Comparison of ENCODE assay signal across 23 cellular contexts in the genomic region with DNA sequence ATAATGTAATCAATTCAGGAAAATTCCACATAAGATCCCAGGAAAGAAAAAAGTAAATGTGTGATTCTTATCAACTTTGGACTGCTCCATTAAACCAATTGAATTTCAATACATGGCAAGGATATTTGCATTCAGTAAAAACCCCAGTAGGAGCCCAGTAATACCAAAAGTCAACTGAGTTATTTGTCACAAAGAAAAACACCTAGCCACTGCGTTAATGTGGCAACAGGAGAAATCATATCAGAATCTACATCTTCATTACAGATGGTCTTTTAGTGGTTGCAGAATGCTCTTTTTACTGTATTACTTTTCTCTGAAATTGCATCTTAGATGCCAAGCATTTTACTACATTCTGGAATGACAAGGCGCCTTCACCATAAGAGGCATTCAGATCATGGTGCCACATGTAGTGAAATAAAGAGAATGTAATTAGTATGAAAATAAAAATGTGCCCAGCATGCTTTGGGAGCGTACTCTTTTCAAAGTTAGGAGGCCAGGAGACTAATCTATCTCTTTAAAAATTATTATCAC.
"Had no signal": no experiment of that assay in that cellular context is flagged by ENCODE, and none has a peak within 500 bp of the region (broad histone marks: within the 10 kb centered on the region; RNA-seq: fewer than 3 reads in every experiment).

No MANE protein-coding gene starts in this region.

- H3K36me3 ChIP-seq: MG63 had no signal

- H3K27ac ChIP-seq: RWPE1 had no signal

- ATAC-seq: HepG2, T-cell had no signal

- H3K4me2 ChIP-seq: SK-N-SH had no signal

- FAIRE-seq: HepG2 had no signal

- H3K27me3 ChIP-seq: MG63 had no signal

- H3K9ac ChIP-seq: SK-N-SH had no signal

- H3K4me3 ChIP-seq: MG63 had no signal

- H3K9me3 ChIP-seq: MG63, SK-N-SH had no signal

- DNase-seq: IMR-90, Karpas-422, KG1, MG63, NCI-H1092, NCI-H1105 treated with DMSO at 0.1 percent for 48 hours, NCI-H1417 treated with DMSO at 0.1 percent for 48 hours, NCI-H187, NCI-H2029, NCI-H2081 treated with DMSO at 0.1 percent for 48 hours, NCI-H2171, NCI-H226, NCI-H446, NCI-H510A, NCI-H524 treated with DMSO at 0.1 percent for 48 hours, NCI-H69, NCI-H774, SHP77, SK-N-SH, SW 1271, T-cell had no signal
